Comparison of ENCODE assay signal across 9 cellular contexts in the genomic region with DNA sequence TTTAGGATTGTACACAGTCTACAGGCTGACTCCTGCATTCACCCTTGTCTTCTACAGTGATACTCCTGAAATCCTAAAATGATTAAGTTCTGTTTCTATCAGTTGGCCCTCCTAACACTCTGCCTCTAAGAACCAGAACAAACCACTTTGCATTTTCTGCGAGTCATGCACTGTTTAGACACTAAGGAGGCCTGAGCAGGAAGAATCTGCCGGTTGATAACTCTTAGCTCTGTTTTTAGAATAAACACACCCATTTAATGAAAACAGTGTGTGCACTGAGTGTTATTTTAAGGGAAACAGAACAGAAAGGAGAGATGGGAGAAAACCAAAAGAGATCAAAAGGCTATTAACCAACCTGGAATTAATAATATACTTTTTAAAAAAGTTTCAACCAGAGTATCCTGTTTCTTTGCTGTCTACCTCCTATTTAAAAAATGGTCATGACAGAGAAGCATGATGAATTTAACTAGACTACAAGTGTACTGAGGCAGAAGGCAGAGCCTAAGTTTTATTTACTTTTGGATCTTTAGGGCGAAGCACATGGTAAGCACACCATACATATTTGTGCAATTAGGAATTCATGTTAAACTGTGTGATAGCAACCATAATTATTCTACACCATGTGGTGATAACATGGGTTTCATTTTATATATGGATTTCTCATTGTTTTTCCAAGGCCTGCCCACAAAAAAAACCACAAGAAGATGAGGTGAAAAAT. TPM values are rescaled to one million over a fixed set of nuclear protein-coding genes. Genes with fewer than 3 reads are reported as not detected.
A peak's percentile ranks its signal among the peaks of the same experiment; 100 is the strongest.
DNase-seq lines count a peak whose midpoint lies in the region; ATAC-seq, FAIRE-seq and TF ChIP-seq lines count a peak whose summit lies in the region.
"Had no signal": no experiment of that assay in that cellular context is flagged by ENCODE, and none has a peak within 500 bp of the region (broad histone marks: within the 10 kb centered on the region; RNA-seq: fewer than 3 reads in every experiment).

No MANE protein-coding gene starts in this region.

- H3K27ac ChIP-seq in IMR-90 (ENCODE audit: insufficient read depth, low read length): peak overlapping the region; percentile 78; the same call in 1 of the 2 replicates
- no peak overlapping the region for H3K27ac ChIP-seq in kidney (ENCODE audit: low read depth in 2 of 2, low read length in 2 of 2)
- no peak overlapping the region for H3K27ac ChIP-seq in ascending aorta

- in situ Hi-C loops in IMR-90 (cut with MboI; ENCODE audit: low sequenced_read_pairs): no loop called here

- H2BK120ac ChIP-seq in IMR-90 (ENCODE audit: low read depth, low read length): peak overlapping the region; percentile 56; the same call in 1 of the 2 replicates

- H3K36me3 Mint-ChIP-seq in osteocyte (ENCODE audit: unreplicated experiment): no peaks in the 10 kb centered on the region

- H3K27me3 ChIP-seq in IMR-90 (ENCODE audit: control insufficient read depth, insufficient read depth, low read length): no peaks in the 10 kb centered on the region
- H3K27me3 ChIP-seq in ascending aorta: no peaks in the 10 kb centered on the region

- dilution Hi-C loops in IMR-90 (cut with HindIII; ENCODE audit: low sequenced_read_pairs, unreplicated experiment): no loop called here

- H3K23ac ChIP-seq in IMR-90 (ENCODE audit: low read depth, low read length): peak overlapping the region; percentile 44; the same call in 1 of the 2 replicates

- peak overlapping the region; percentile 49; the same call in 1 of the 2 replicates for H3K9ac ChIP-seq in IMR-90 (ENCODE audit: low read depth, low read length)
- H3K9ac ChIP-seq in kidney (ENCODE audit: low read length in 2 of 2): no peak overlapping the region

- peak overlapping the region; percentile 0 for H3K4me3 Mint-ChIP-seq in osteocyte (ENCODE audit: unreplicated experiment)

- H3K9me1 ChIP-seq in IMR-90 (ENCODE audit: insufficient read depth, low read length): no peaks in the 10 kb centered on the region

- peak overlapping the region; percentile 47 for H3K18ac ChIP-seq in IMR-90 (ENCODE audit: low read depth, low read length)

- no peak overlapping the region for H2AFZ ChIP-seq in IMR-90 (replicated peaks; ENCODE audit: low read length, poor library complexity)

- POLR2A ChIA-PET in IMR-90 (lab: Charles Lee; ENCODE audit: unreplicated experiment): interaction anchor here (0.6 kb wide), 2 partner anchors 48 to 59 kb away, joined by 3 to 4 read pairs; no protein-coding TSS in a partner anchor

- TF ChIP-seq RAD21 in IMR-90 (IDR thresholded peaks at IDR 0.05; ENCODE audit: low read length): no peak

- peak overlapping the region in 1 of 2 experiments; percentile 18; a peak in 2 of 4 replicates for H4K8ac ChIP-seq in IMR-90 (ENCODE audit: low read depth in 2 of 2, low read length in 2 of 2)

- peaks cover 26% of the 10 kb centered on the region for H3K4me1 Mint-ChIP-seq in osteocyte (ENCODE audit: unreplicated experiment)

- H2BK5ac ChIP-seq in IMR-90 (ENCODE audit: low read depth, low read length, poor library complexity, severe bottlenecking): peak overlapping the region; percentile 89

- CTCF ChIA-PET in IMR-90 (lab: Yijun Ruan, JAX): interaction anchor here (0.6 to 1.7 kb wide), 3 partner anchors 15 to 146 kb away, joined by 3 to 7 read pairs (median 6); no protein-coding TSS in a partner anchor

- H3K14ac ChIP-seq in IMR-90 (replicated peaks; ENCODE audit: low read depth, low read length): no peak overlapping the region

- no peak overlapping the region for H2AK5ac ChIP-seq in IMR-90 (ENCODE audit: low read depth, low read length)

- H3K4me3 ChIP-seq in IMR-90 (ENCODE audit: insufficient read depth, low read depth, low read length): no peak overlapping the region
- no peak overlapping the region for H3K4me3 ChIP-seq in kidney (ENCODE audit: low read length in 2 of 2)
- no peak overlapping the region for H3K4me3 ChIP-seq in ascending aorta

- H3K4ac ChIP-seq in IMR-90 (ENCODE audit: low read depth, low read length): peak overlapping the region; percentile 50

- no peak overlapping the region for H2AK9ac ChIP-seq in IMR-90 (replicated peaks; ENCODE audit: low read depth, low read length, poor library complexity)

- no TSS peak for BruUV-seq in IMR-90 (replicated peaks; lab: Mats Ljungman, UMichigan)

- FAIRE-seq in kidney (lab: Jason Lieb, UNC): no peak
- FAIRE-seq: colon, D721Med had no signal

- H3K9me3 ChIP-seq in IMR-90 (ENCODE audit: control insufficient read depth, insufficient read depth, low read length) (no peaks in the 10 kb centered on the region), kidney (ENCODE audit: control insufficient read depth in 1 of 2, low read length in 2 of 2) (no peaks in the 10 kb centered on the region), ascending aorta (no peaks in the 10 kb centered on the region)

- no peak overlapping the region for H4K91ac ChIP-seq in IMR-90 (ENCODE audit: insufficient read depth, low read depth, low read length)

- peak; percentile 70 for DNase-seq in IMR-90
- DNase-seq in brain pericyte (ENCODE audit: low read depth, low spot score): peak; percentile 68
- no peak for DNase-seq in osteocyte (ENCODE audit: extremely low spot score, unreplicated experiment)
- DNase-seq in kidney: no peak
- no peak for DNase-seq in germinal center (ENCODE audit: low spot score)
- no peak for DNase-seq in ascending aorta (ENCODE audit: low spot score in 2 of 2)
- DNase-seq: NCI-H526 treated with DMSO at 0.1 percent for 48 hours had no signal

- H3K4me2 ChIP-seq in IMR-90 (ENCODE audit: low read depth, low read length): peak overlapping the region; percentile 64

- no peaks in the 10 kb centered on the region for H4K20me1 ChIP-seq in IMR-90 (ENCODE audit: insufficient read depth, low read length)

- no peaks in the 10 kb centered on the region for H3K79me1 ChIP-seq in IMR-90 (ENCODE audit: low read depth in 1 of 2, low read length in 2 of 2)

- H2BK20ac ChIP-seq in IMR-90 (ENCODE audit: low read depth, low read length): peak overlapping the region; percentile 47; the same call in 1 of the 2 replicates

- peak overlapping the region; percentile 0; the same call in 1 of the 3 replicates for H2BK15ac ChIP-seq in IMR-90 (ENCODE audit: low read depth, low read length)

- no peaks in the 10 kb centered on the region for H3K9me3 Mint-ChIP-seq in osteocyte (ENCODE audit: unreplicated experiment)

- no CpG with 5 or more reads among the region's 3 CpGs for WGBS in IMR-90 (ENCODE audit: extremely low coverage in 2 of 2, insufficient read length in 1 of 2), 2 experiments

- H3K56ac ChIP-seq in IMR-90 (ENCODE audit: extremely low read depth, insufficient read depth, low read length): no peak overlapping the region; the same call in 1 of the 2 replicates

- H3K27ac Mint-ChIP-seq in osteocyte (ENCODE audit: unreplicated experiment): peak overlapping the region; percentile 77

- no peak for TF ChIP-seq CTCF in IMR-90 (conservative IDR thresholded peaks at IDR 0.05; ENCODE audit: low read depth, low read length)
- no peak for TF ChIP-seq CTCF in osteocyte (IDR thresholded peaks at IDR 0.05)
- no peak for TF ChIP-seq CTCF in kidney (IDR thresholded peaks at IDR 0.05; ENCODE audit: borderline replicate concordance, extremely low read depth, insufficient read depth)
- no peak for TF ChIP-seq CTCF in ascending aorta (IDR thresholded peaks at IDR 0.05)

- intact Hi-C loops in IMR-90 (cut with micrococcal nuclease) (no loop called here), kidney (cut with DNase I) (no loop called here), ascending aorta (cut with DNase I) (no loop called here)

- H3K36me3 ChIP-seq in IMR-90 (ENCODE audit: control insufficient read depth, insufficient read depth, low read length) (no peaks in the 10 kb centered on the region), kidney (ENCODE audit: control insufficient read depth in 1 of 2, insufficient read depth in 2 of 2, low read length in 2 of 2) (no peaks in the 10 kb centered on the region), ascending aorta (no peaks in the 10 kb centered on the region)

- no peak for TF ChIP-seq POLR2A in IMR-90 (IDR thresholded peaks at IDR 0.05; ENCODE audit: low read depth, low read length)

- no peak overlapping the region for H4K5ac ChIP-seq in IMR-90 (ENCODE audit: low read depth, low read length)

- no peaks in the 10 kb centered on the region for H3K27me3 Mint-ChIP-seq in osteocyte (ENCODE audit: unreplicated experiment)

- H3K4me1 ChIP-seq in IMR-90 (ENCODE audit: control insufficient read depth, insufficient read depth, low read length) (peaks cover 5% of the 10 kb centered on the region; the same call in 1 of the 2 replicates), kidney (ENCODE audit: control insufficient read depth in 1 of 2, insufficient read depth in 1 of 2, low read depth in 1 of 2, low read length in 2 of 2) (no peaks in the 10 kb centered on the region), ascending aorta (no peaks in the 10 kb centered on the region)

- peak; percentile 92 for ATAC-seq in IMR-90 (ENCODE audit: low read depth)

RNA-seq across cellular contexts. Expression of gene SSB, which starts 22.7 kb away (rescaled TPM):
- total RNA-seq in IMR-90 (2012; rRNA removed) (41.2 and 137 TPM in 2 replicates), osteocyte (103 and 111 TPM in 2 replicates), kidney (82.0 TPM), ascending aorta (42.6 TPM)
- polyA plus RNA-seq in IMR-90 (2012; rRNA removed) (65.5 and 75.5 TPM in 2 replicates), kidney (ENCODE audit: insufficient read depth, low read depth, low replicate concordance) (86.6 TPM)
- polyA plus RNA-seq in IMR-90 (2012; cell fraction: cytosol; rRNA removed): 12.7 and 21.5 TPM in 2 replicates
- 5.3 and 48.1 TPM in 2 replicates for polyA plus RNA-seq in IMR-90 (2012; cell fraction: nucleus; rRNA removed; ENCODE audit: low replicate concordance)

RNA-seq across cellular contexts. Expression of gene KLHL23, which starts 42.3 kb away (rescaled TPM):
- total RNA-seq in IMR-90 (2012; rRNA removed) (6.3 and 6.4 TPM in 2 replicates), osteocyte (7.1 and 7.9 TPM in 2 replicates), kidney (4.6 TPM), ascending aorta (1.9 TPM)
- polyA plus RNA-seq in IMR-90 (2012; rRNA removed) (2.1 and 2.6 TPM in 2 replicates), kidney (ENCODE audit: insufficient read depth, low read depth, low replicate concordance) (3.0 TPM)
- polyA plus RNA-seq in IMR-90 (2012; cell fraction: cytosol; rRNA removed): 0.35 and 0.43 TPM in 2 replicates
- 0.20 and 1.7 TPM in 2 replicates for polyA plus RNA-seq in IMR-90 (2012; cell fraction: nucleus; rRNA removed; ENCODE audit: low replicate concordance)

RNA-seq across cellular contexts. Expression of gene METTL5, which starts 48.8 kb away (rescaled TPM):
- 49.8 and 81.9 TPM in 2 replicates for total RNA-seq in IMR-90 (2012; rRNA removed)
- 31.7 and 38.3 TPM in 2 replicates for polyA plus RNA-seq in IMR-90 (2012; rRNA removed)
- polyA plus RNA-seq in IMR-90 (2012; cell fraction: cytosol; rRNA removed): 11.0 and 14.4 TPM in 2 replicates
- 2.6 and 9.9 TPM in 2 replicates for polyA plus RNA-seq in IMR-90 (2012; cell fraction: nucleus; rRNA removed; ENCODE audit: low replicate concordance)
- total RNA-seq in osteocyte: 37.6 and 42.8 TPM in 2 replicates
- 43.9 TPM for total RNA-seq in kidney
- 68.8 TPM for polyA plus RNA-seq in kidney (ENCODE audit: insufficient read depth, low read depth, low replicate concordance)
- 42.6 TPM for total RNA-seq in ascending aorta

RNA-seq across cellular contexts. Expression of gene UBR3, which starts 51.3 kb away (rescaled TPM):
- 33.9 and 51.9 TPM in 2 replicates for total RNA-seq in IMR-90 (2012; rRNA removed)
- 7.3 and 10.0 TPM in 2 replicates for polyA plus RNA-seq in IMR-90 (2012; rRNA removed)
- polyA plus RNA-seq in IMR-90 (2012; cell fraction: cytosol; rRNA removed): 1.5 and 3.0 TPM in 2 replicates
- polyA plus RNA-seq in IMR-90 (2012; cell fraction: nucleus; rRNA removed; ENCODE audit: low replicate concordance): 2.2 and 19.8 TPM in 2 replicates
- total RNA-seq in osteocyte: 34.5 and 38.0 TPM in 2 replicates
- total RNA-seq in kidney: 41.0 TPM
- polyA plus RNA-seq in kidney (ENCODE audit: insufficient read depth, low read depth, low replicate concordance): 10.2 TPM
- total RNA-seq in ascending aorta: 37.7 TPM

Comparison
In these comparisons a context has a peak if more than half of its experiments do, and no peak if none do; other contexts are left out.
1. DNase-seq: peak in IMR-90 (single experiment) and brain pericyte (single experiment); none in osteocyte (single experiment), kidney (single experiment), germinal center (single experiment) and ascending aorta (0 of 2).